ENCODE assay signal across 20 cellular contexts in the genomic region with DNA sequence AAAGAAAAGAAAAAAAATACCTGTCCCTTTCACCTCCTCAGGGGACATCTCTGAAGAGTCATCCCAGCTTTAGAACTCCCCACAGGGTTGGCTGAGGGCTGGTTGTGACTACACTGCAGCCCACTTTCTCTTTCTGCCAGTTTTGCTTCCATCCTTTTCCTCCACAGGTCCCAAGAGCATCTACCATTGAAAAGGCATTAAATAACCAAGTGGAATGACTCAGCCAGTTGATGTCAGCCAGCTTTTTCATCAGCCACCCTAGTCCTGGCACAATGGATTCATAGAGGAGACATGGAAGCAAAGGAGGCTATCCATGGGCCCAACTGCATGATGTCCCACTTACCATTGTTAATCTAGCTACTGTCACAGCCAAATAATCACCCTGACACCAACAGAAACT. TPM values are rescaled to one million over a fixed set of nuclear protein-coding genes. Genes with fewer than 3 reads are reported as not detected.
DNase-seq lines count a peak whose midpoint lies in the region; ATAC-seq and TF ChIP-seq lines count a peak whose summit lies in the region.
"Had no signal": no experiment of that assay in that cellular context is flagged by ENCODE, and none has a peak within 500 bp of the region (broad histone marks: within the 10 kb centered on the region; RNA-seq: fewer than 3 reads in every experiment).

No MANE protein-coding gene starts in this region.

- in situ Hi-C loops in SK-MEL-5 (cut with HindIII; ENCODE audit: low pct_unique_long_range_greater_than_20kb, low sequenced_read_pairs), result no loop called here

- H3K36me3 Mint-ChIP-seq in immature natural killer cell, result no peaks in the 10 kb centered on the region
- H3K36me3 Mint-ChIP-seq: CD8-positive, alpha-beta T cell had no signal

- peaks cover 0 to 6% (median 2%) of the 10 kb centered on the region in 3 donors for H3K27me3 Mint-ChIP-seq in immature natural killer cell (ENCODE audit: low read depth in 3 of 3)
- H3K27me3 Mint-ChIP-seq: B cell; CD4-positive, CD25-positive, alpha-beta regulatory T cell had no signal

- no peaks in the 10 kb centered on the region for H3K9me3 ChIP-seq in osteoblast (ENCODE audit: low read depth, low read length)
- H3K9me3 ChIP-seq: Caco-2, HAP-1 had no signal

- H3K9me3 Mint-ChIP-seq in immature natural killer cell, result no peaks in the 10 kb centered on the region
- H3K9me3 Mint-ChIP-seq: CD8-positive, alpha-beta T cell; HFFc6 had no signal

- H3K27me3 ChIP-seq in osteoblast (ENCODE audit: insufficient read depth, low read length), result no peaks in the 10 kb centered on the region
- H3K27me3 ChIP-seq: BLaER1 had no signal

- H3K4me3 ChIP-seq in epithelial cell of esophagus (ENCODE audit: low read length) (no peak overlapping the region), osteoblast (ENCODE audit: insufficient read depth, low read length) (no peak overlapping the region)
- H3K4me3 ChIP-seq: BLaER1, HAP-1 had no signal

- TF ChIP-seq POLR2A in GM18505 (IDR thresholded peaks at IDR 0.05; ENCODE audit: borderline replicate concordance, extremely low read depth, insufficient read depth, insufficient read length), result no peak

- H3K4me1 Mint-ChIP-seq in immature natural killer cell, result no peaks in the 10 kb centered on the region

- H3K27ac Mint-ChIP-seq in immature natural killer cell, result no peak overlapping the region
- H3K27ac Mint-ChIP-seq: B cell; CD4-positive, CD25-positive, alpha-beta regulatory T cell; CD8-positive, alpha-beta T cell; HFFc6 had no signal

- no peak for ATAC-seq in GM18505 (IDR thresholded peaks at IDR 0.05; ENCODE audit: unreplicated experiment)
- ATAC-seq: CD8-positive, alpha-beta T cell had no signal

- no peaks in the 10 kb centered on the region for H4K20me1 ChIP-seq in osteoblast (ENCODE audit: insufficient read depth, low read length)
- H4K20me1 ChIP-seq: BLaER1 had no signal

- H3K79me2 ChIP-seq in osteoblast (ENCODE audit: insufficient read depth, low read length), result no peaks in the 10 kb centered on the region

- DNase-seq in SK-MEL-5 (ENCODE audit: low read depth, low spot score) (peak; percentile 14), epithelial cell of esophagus (ENCODE audit: low read depth) (peak; percentile 22), fibroblast of peridontal ligament (ENCODE audit: extremely low read depth) (peak; percentile 42), immature natural killer cell (no peak), osteoblast (ENCODE audit: insufficient read length, low spot score, missing footprints) (no peak), SIG-M5 (lab: John Stamatoyannopoulos, UW) (no peak)
- DNase-seq: Caco-2; CD4-positive, CD25-positive, alpha-beta regulatory T cell; CD8-positive, alpha-beta T cell; DMS153; DND-41; GOT3; HFFc6 had no signal

- H2AFZ ChIP-seq in osteoblast (ENCODE audit: low read length), result no peak overlapping the region

- no peak overlapping the region for H3K27ac ChIP-seq in osteoblast (ENCODE audit: low read depth, low read length)
- H3K27ac ChIP-seq: BLaER1, C4-2B had no signal

- no peaks in the 10 kb centered on the region for H3K4me1 ChIP-seq in osteoblast (ENCODE audit: insufficient read depth, low read length)
- H3K4me1 ChIP-seq: Caco-2, HAP-1 had no signal

- TF ChIP-seq CTCF in epithelial cell of esophagus (IDR thresholded peaks at IDR 0.05; ENCODE audit: insufficient read depth, low read depth, low read length, missing control alignments) (no peak), osteoblast (IDR thresholded peaks at IDR 0.05; ENCODE audit: extremely low read depth, low read depth, low read length) (no peak)

- H3K4me2 ChIP-seq in osteoblast (ENCODE audit: insufficient read depth, low read length), result no peak overlapping the region
- H3K4me2 ChIP-seq: BLaER1 had no signal

- no peaks in the 10 kb centered on the region for H3K36me3 ChIP-seq in osteoblast (ENCODE audit: insufficient read depth, low read length)
- H3K36me3 ChIP-seq: BLaER1, HAP-1 had no signal

- no peak overlapping the region for H3K4me3 Mint-ChIP-seq in immature natural killer cell
- H3K4me3 Mint-ChIP-seq: B cell; CD4-positive, CD25-positive, alpha-beta regulatory T cell; CD8-positive, alpha-beta T cell; HFFc6 had no signal

RNA-seq across cellular contexts. Expression of gene RCBTB1, which starts 9.2 kb away (rescaled TPM):
- total RNA-seq in SK-MEL-5 (2014; rRNA removed; shearing (Covaris generic)), result 17.6 and 18.0 TPM in 2 replicates
- polyA plus RNA-seq in SK-MEL-5 (2015; cell fraction: cytosol; rRNA removed), result 21.7 and 29.3 TPM in 2 replicates
- 116 and 132 TPM in 2 replicates for polyA plus RNA-seq in SK-MEL-5 (2015; cell fraction: nucleus; rRNA removed)
- 10 to 100 TPM in 2 of 3 donors, 1 to 10 TPM in 1; 6.5 to 13.0 (median 10.3) TPM for polyA plus RNA-seq in immature natural killer cell
- total RNA-seq in osteoblast, result 26.4 and 27.4 TPM in 2 replicates

RNA-seq across cellular contexts. Expression of gene ARL11, which starts 33.7 kb away (rescaled TPM):
- not detected in 2 replicates for total RNA-seq in SK-MEL-5 (2014; rRNA removed; shearing (Covaris generic))
- polyA plus RNA-seq in SK-MEL-5 (2015; cell fraction: cytosol; rRNA removed), result 0.04 TPM in 1 of 2 replicates, not detected in the other
- polyA plus RNA-seq in SK-MEL-5 (2015; cell fraction: nucleus; rRNA removed), result not detected in 2 replicates
- polyA plus RNA-seq in immature natural killer cell, result 1 to 10 TPM in 1 of 3 donors, under 1 TPM in 2; 0.27 to 1.3 (median 0.38) TPM
- total RNA-seq in osteoblast, result not detected in 2 replicates
- total RNA-seq: A172, A673, Caco-2, HFFc6 had no signal

Comparison
In these comparisons a context has a peak if more than half of its experiments do, and no peak if none do; other contexts are left out.
1. DNase-seq: peak in SK-MEL-5 (single experiment), epithelial cell of esophagus (single experiment) and fibroblast of peridontal ligament (single experiment); none in immature natural killer cell (0 of 3), osteoblast (single experiment) and SIG-M5 (single experiment).